1 cellular context compared by ENCODE assay signal in the genomic region with DNA sequence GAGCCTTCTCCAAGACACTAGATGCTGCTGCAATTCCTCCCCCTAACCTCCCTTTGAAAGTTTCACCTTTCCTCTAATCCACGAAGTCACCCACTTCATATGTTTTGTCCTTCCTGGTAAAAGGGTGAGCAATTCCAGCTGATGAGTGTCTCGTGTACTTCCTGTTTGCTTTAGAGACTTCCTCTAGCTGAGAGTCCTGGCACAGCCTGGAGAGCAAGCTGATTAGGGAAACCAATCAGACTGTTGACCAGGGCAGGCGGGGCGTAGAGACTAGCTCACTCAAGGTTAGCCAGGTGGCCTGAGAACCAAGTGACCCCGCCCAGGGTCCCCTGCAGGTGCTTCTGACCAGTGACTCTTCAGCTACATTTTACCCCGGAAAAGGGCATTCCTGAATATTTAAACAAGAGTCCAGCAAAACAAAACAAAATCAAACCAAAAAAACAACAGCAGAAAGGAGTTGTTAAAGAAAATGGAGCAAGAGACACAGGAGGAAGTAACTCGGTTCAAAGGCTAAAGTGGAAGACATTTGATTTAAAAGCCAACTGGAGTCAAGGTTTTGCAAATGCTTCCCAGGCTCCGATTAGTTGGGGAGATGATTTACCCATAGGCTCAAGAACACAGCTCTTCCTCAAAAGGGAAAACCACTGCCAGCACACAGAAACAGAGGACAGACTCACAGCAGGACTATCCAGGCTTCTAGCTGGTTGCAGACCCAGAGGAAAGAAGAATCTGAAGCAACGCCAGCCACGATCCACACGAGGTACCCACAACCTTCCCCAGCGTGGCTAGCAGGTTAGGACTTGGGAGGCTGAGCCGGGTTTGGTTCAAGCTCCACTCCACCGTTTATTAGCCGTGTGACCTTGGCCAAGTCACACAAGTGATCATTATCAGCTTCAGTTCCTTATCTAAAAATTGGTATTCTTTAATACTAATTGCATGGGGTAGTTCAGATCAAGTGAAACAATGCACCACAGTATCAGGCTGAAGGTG.
TF ChIP-seq lines count a peak whose summit lies in the region.

No MANE protein-coding gene starts in this region.

TF ChIP-seq in K562, 482 proteins besides CTCF, POLR2A, EP300 and RAD21 (continued from another document):
- TF ChIP-seq ZBTB11 (CRISPR knock-in tag; IDR thresholded peaks at IDR 0.05) = peak in 1 of 3 experiments; percentile 65; a peak in 2 of 6 replicates
- TF ChIP-seq NR3C1 (CRISPR knock-in tag; IDR thresholded peaks at IDR 0.05) = no peak
- no peak for TF ChIP-seq ELK3 (CRISPR knock-in tag; IDR thresholded peaks at IDR 0.05)
- no peak for TF ChIP-seq MCM2 (IDR thresholded peaks at IDR 0.05; ENCODE audit: low read depth)
- no peak for TF ChIP-seq ZC3H11A (IDR thresholded peaks at IDR 0.05; ENCODE audit: low read depth, low read length)
- no peak for TF ChIP-seq ZNF444 (CRISPR knock-in tag; IDR thresholded peaks at IDR 0.05)
- TF ChIP-seq, protein P1, sequence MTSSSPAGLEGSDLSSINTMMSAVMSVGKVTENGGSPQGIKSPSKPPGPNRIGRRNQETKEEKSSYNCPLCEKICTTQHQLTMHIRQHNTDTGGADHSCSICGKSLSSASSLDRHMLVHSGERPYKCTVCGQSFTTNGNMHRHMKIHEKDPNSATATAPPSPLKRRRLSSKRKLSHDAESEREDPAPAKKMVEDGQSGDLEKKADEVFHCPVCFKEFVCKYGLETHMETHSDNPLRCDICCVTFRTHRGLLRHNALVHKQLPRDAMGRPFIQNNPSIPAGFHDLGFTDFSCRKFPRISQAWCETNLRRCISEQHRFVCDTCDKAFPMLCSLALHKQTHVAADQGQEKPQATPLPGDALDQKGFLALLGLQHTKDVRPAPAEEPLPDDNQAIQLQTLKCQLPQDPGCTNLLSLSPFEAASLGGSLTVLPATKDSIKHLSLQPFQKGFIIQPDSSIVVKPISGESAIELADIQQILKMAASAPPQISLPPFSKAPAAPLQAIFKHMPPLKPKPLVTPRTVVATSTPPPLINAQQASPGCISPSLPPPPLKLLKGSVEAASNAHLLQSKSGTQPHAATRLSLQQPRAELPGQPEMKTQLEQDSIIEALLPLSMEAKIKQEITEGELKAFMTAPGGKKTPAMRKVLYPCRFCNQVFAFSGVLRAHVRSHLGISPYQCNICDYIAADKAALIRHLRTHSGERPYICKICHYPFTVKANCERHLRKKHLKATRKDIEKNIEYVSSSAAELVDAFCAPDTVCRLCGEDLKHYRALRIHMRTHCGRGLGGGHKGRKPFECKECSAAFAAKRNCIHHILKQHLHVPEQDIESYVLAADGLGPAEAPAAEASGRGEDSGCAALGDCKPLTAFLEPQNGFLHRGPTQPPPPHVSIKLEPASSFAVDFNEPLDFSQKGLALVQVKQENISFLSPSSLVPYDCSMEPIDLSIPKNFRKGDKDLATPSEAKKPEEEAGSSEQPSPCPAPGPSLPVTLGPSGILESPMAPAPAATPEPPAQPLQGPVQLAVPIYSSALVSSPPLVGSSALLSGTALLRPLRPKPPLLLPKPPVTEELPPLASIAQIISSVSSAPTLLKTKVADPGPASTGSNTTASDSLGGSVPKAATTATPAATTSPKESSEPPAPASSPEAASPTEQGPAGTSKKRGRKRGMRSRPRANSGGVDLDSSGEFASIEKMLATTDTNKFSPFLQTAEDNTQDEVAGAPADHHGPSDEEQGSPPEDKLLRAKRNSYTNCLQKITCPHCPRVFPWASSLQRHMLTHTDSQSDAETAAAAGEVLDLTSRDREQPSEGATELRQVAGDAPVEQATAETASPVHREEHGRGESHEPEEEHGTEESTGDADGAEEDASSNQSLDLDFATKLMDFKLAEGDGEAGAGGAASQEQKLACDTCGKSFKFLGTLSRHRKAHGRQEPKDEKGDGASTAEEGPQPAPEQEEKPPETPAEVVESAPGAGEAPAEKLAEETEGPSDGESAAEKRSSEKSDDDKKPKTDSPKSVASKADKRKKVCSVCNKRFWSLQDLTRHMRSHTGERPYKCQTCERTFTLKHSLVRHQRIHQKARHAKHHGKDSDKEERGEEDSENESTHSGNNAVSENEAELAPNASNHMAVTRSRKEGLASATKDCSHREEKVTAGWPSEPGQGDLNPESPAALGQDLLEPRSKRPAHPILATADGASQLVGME (CRISPR knock-in tag; IDR thresholded peaks at IDR 0.05) = no peak
- no peak for TF ChIP-seq NR2C2 (CRISPR knock-in tag; IDR thresholded peaks at IDR 0.05)
- TF ChIP-seq NR2C2 (tag; IDR thresholded peaks at IDR 0.05) = peak; percentile 58
- peak; percentile 68 for TF ChIP-seq ZBTB40 (IDR thresholded peaks at IDR 0.05)
- TF ChIP-seq ZBTB40 (CRISPR knock-in tag; IDR thresholded peaks at IDR 0.05) = no peak
- TF ChIP-seq ZNF143 (CRISPR knock-in tag; IDR thresholded peaks at IDR 0.05) = no peak
- no peak for TF ChIP-seq SETDB1 (IDR thresholded peaks at IDR 0.05; ENCODE audit: low read length)
- TF ChIP-seq, protein P2, sequence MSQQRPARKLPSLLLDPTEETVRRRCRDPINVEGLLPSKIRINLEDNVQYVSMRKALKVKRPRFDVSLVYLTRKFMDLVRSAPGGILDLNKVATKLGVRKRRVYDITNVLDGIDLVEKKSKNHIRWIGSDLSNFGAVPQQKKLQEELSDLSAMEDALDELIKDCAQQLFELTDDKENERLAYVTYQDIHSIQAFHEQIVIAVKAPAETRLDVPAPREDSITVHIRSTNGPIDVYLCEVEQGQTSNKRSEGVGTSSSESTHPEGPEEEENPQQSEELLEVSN (IDR thresholded peaks at IDR 0.05; ENCODE audit: borderline replicate concordance in 1 of 2, extremely low read depth in 1 of 2, insufficient read depth in 1 of 2, insufficient read length in 1 of 2, low read depth in 1 of 2, low read length in 1 of 2, poor library complexity in 1 of 2, severe bottlenecking in 1 of 2) = no peak
- no peak for TF ChIP-seq PRMT5 (CRISPR knock-in tag; IDR thresholded peaks at IDR 0.05)
- TF ChIP-seq SMARCA5 (IDR thresholded peaks at IDR 0.05) = no peak
- no peak for TF ChIP-seq KDM5B (IDR thresholded peaks at IDR 0.05; ENCODE audit: insufficient replicate concordance, low read depth, low read length)
- no peak for TF ChIP-seq GTF2E2 (tag; IDR thresholded peaks at IDR 0.05)
